In genomic region chr2:191343796-191344338, GRCh38 we compare ENCODE assay signal across 27 cellular contexts.
"Had no signal": no experiment of that assay in that cellular context is flagged by ENCODE, and none has a peak within 500 bp of the region (broad histone marks: within the 10 kb centered on the region; RNA-seq: fewer than 3 reads in every experiment).

No MANE protein-coding gene starts in this region.

- H3K36me3 ChIP-seq: cardiac muscle cell, Peyer's patch had no signal

- H3K9me3 ChIP-seq: ascending aorta, body of pancreas, Peyer's patch, SJCRH30 had no signal

- H3K36me3 Mint-ChIP-seq: activated CD8-positive, alpha-beta memory T cell treated with anti-CD3 and anti-CD28 coated beads, Interleukin-2, amount 10 ng/mL, durations not matched to agents 7 days and 5 days had no signal

- H3K27me3 Mint-ChIP-seq: activated B cell treated with CpG ODN at 0.5 μM for 24 hours; activated CD4-positive, alpha-beta T cell treated with anti-CD3 and anti-CD28 coated beads, Interleukin-2, amount 10 ng/mL, durations not matched to agents 24 days and 14 days; activated naive CD8-positive, alpha-beta T cell treated with anti-CD3 and anti-CD28 coated beads, Interleukin-2, amount 50 U/mL, for 24 hours had no signal

- H3K4me1 ChIP-seq: ascending aorta, Peyer's patch had no signal

- H3K4me1 Mint-ChIP-seq: activated B cell treated with CpG ODN at 0.5 μM for 24 hours; activated CD4-positive, alpha-beta T cell treated with anti-CD3 and anti-CD28 coated beads, Interleukin-2, amount 10 ng/mL, durations not matched to agents 24 days and 14 days; activated CD8-positive, alpha-beta memory T cell treated with anti-CD3 and anti-CD28 coated beads, Interleukin-2, amount 10 ng/mL, durations not matched to agents 7 days and 5 days had no signal

- H3K4me3 ChIP-seq: ascending aorta, body of pancreas, cardiac muscle cell, Peyer's patch, SJCRH30 had no signal

- DNase-seq: activated B cell treated with CpG ODN at 0.5 μM for 24 hours; activated CD4-positive, alpha-beta T cell treated with anti-CD3 and anti-CD28 coated beads for 1 hour; activated CD4-positive, alpha-beta T cell treated with anti-CD3 and anti-CD28 coated beads, Interleukin-2, amount 10 ng/mL, durations not matched to agents 24 days and 14 days; activated CD4-positive, alpha-beta T cell treated with anti-CD3 and anti-CD28 coated beads, Interleukin-2, amount 50 U/mL, for 48 hours; activated CD8-positive, alpha-beta memory T cell treated with anti-CD3 and anti-CD28 coated beads, Interleukin-2, amount 10 ng/mL, durations not matched to agents 7 days and 5 days; activated effector memory CD4-positive, alpha-beta T cell treated with anti-CD3 and anti-CD28 coated beads, Interleukin-2, amount 50 U/mL, for 16 hours; activated naive CD4-positive, alpha-beta T cell treated with Interleukin-2 at 50 U/mL for 16 hours; activated naive CD8-positive, alpha-beta T cell treated with anti-CD3 and anti-CD28 coated beads, Interleukin-2, amount 50 U/mL, for 24 hours; activated T-cell treated with anti-CD3 and anti-CD28 coated beads, Interleukin-2, amount 50 U/mL, for 4 hours; amniotic stem cell; body of pancreas; MM.1S; NCI-H1105; NCI-H1436; NCI-H187; NCI-H2081; NCI-H446; NCI-H524; Peyer's patch; Right ventricle myocardium superior; SJCRH30; T-helper 9 cell had no signal

- H3K27ac Mint-ChIP-seq: activated B cell treated with CpG ODN at 0.5 μM for 24 hours; activated CD4-positive, alpha-beta T cell treated with anti-CD3 and anti-CD28 coated beads, Interleukin-2, amount 10 ng/mL, durations not matched to agents 24 days and 14 days; activated CD8-positive, alpha-beta memory T cell treated with anti-CD3 and anti-CD28 coated beads, Interleukin-2, amount 10 ng/mL, durations not matched to agents 7 days and 5 days; activated naive CD4-positive, alpha-beta T cell treated with anti-CD3 and anti-CD28 coated beads, Interleukin-2, amount 50 U/mL, for 72 hours; activated naive CD8-positive, alpha-beta T cell treated with anti-CD3 and anti-CD28 coated beads, Interleukin-2, amount 50 U/mL, for 24 hours; T-helper 1 cell treated with Interleukin-12 subunit alpha and Interleukin-12 subunit beta and Interleukin-4 antibody, amounts not matched to agents 30 μg/mL and 1 μg/mL, for 36 hours had no signal

- H3K9me3 Mint-ChIP-seq: activated B cell treated with CpG ODN at 0.5 μM for 24 hours; activated CD4-positive, alpha-beta T cell treated with anti-CD3 and anti-CD28 coated beads, Interleukin-2, amount 10 ng/mL, durations not matched to agents 24 days and 14 days; activated naive CD4-positive, alpha-beta T cell treated with anti-CD3 and anti-CD28 coated beads, Interleukin-2, amount 50 U/mL, for 72 hours; activated naive CD8-positive, alpha-beta T cell treated with anti-CD3 and anti-CD28 coated beads, Interleukin-2, amount 50 U/mL, for 24 hours; activated T-cell treated with anti-CD3 and anti-CD28 coated beads, Interleukin-2, amount 50 U/mL, for 4 hours; T-helper 1 cell treated with Interleukin-12 subunit alpha and Interleukin-12 subunit beta and Interleukin-4 antibody, amounts not matched to agents 30 μg/mL and 1 μg/mL, for 36 hours had no signal

- H3K4me3 Mint-ChIP-seq: activated B cell treated with CpG ODN at 0.5 μM for 24 hours; activated CD4-positive, alpha-beta T cell treated with anti-CD3 and anti-CD28 coated beads, Interleukin-2, amount 10 ng/mL, durations not matched to agents 24 days and 14 days; activated CD8-positive, alpha-beta memory T cell treated with anti-CD3 and anti-CD28 coated beads, Interleukin-2, amount 10 ng/mL, durations not matched to agents 7 days and 5 days; activated naive CD8-positive, alpha-beta T cell treated with anti-CD3 and anti-CD28 coated beads, Interleukin-2, amount 50 U/mL, for 24 hours; activated T-cell treated with anti-CD3 and anti-CD28 coated beads, Interleukin-2, amount 50 U/mL, for 4 hours; T-helper 1 cell treated with Interleukin-12 subunit alpha and Interleukin-12 subunit beta and Interleukin-4 antibody, amounts not matched to agents 30 μg/mL and 1 μg/mL, for 36 hours had no signal

- H3K27me3 ChIP-seq: ascending aorta, body of pancreas, cardiac muscle cell, Peyer's patch, SJCRH30 had no signal

- ATAC-seq: activated CD8-positive, alpha-beta memory T cell treated with anti-CD3 and anti-CD28 coated beads, Interleukin-2, amount 10 ng/mL, durations not matched to agents 7 days and 5 days; activated naive CD4-positive, alpha-beta T cell treated with anti-CD3 and anti-CD28 coated beads, Interleukin-2, amount 50 U/mL, for 72 hours; activated naive CD8-positive, alpha-beta T cell treated with anti-CD3 and anti-CD28 coated beads, Interleukin-2, amount 50 U/mL, for 24 hours; activated T-cell treated with anti-CD3 and anti-CD28 coated beads, Interleukin-2, amount 50 U/mL, for 4 hours; body of pancreas had no signal

- H3K27ac ChIP-seq: ascending aorta, body of pancreas, cardiac muscle cell, Peyer's patch, RWPE1, SJCRH30 had no signal
